ENCODE assay signal across 8 cellular contexts in genomic region chr4:55312491-55313101, GRCh38. TPM values are rescaled to one million over a fixed set of nuclear protein-coding genes. Genes with fewer than 3 reads are reported as not detected.
DNase-seq lines count a peak whose midpoint lies in the region; ATAC-seq, FAIRE-seq and TF ChIP-seq lines count a peak whose summit lies in the region.

No MANE protein-coding gene starts in this region.

- TF ChIP-seq CTCF in lower leg skin (IDR thresholded peaks at IDR 0.05), result no peak

- 90 to 98% methylated on average over 1 of the region's 1 CpG for WGBS in lower leg skin, 2 donors

- DNase-seq in AG20443 (ENCODE audit: low spot score) (peak; percentile 54), SHP77 treated with DMSO at 0.1 percent for 48 hours (lab: John Stamatoyannopoulos, UW) (peak; percentile 11), cerebellar cortex (ENCODE audit: low spot score) (peak; percentile 34), lower leg skin (ENCODE audit: low spot score in 2 of 2) (peak; percentile 52 to 85), urothelium cell line (ENCODE audit: low spot score) (peak; percentile 31)

- no peak overlapping the region for H3K4me3 ChIP-seq in lower leg skin (ENCODE audit: low read depth, poor library complexity, severe bottlenecking)

- intact Hi-C loops in lower leg skin (cut with DNase I; ENCODE audit: low total_unique reads), result no loop called here

- FAIRE-seq in urothelium cell line (lab: Jason Lieb, UNC), result no peak

- TF ChIP-seq POLR2A in lower leg skin (IDR thresholded peaks at IDR 0.05), result no peak

- ATAC-seq in GM18499 (IDR thresholded peaks at IDR 0.05; ENCODE audit: insufficient read depth, unreplicated experiment), result peak; percentile 63
- ATAC-seq in HG03342 (IDR thresholded peaks at IDR 0.05; ENCODE audit: unreplicated experiment), result peak; percentile 84
- ATAC-seq in HG03039 (IDR thresholded peaks at IDR 0.05; ENCODE audit: unreplicated experiment), result no peak

RNA-seq across cellular contexts. Expression of gene SRD5A3, which starts 33.4 kb away (rescaled TPM):
- 10 to 100 TPM in 2 of 4 donors, 1 to 10 TPM in 2; 6.9 to 21.7 (median 9.3) TPM for total RNA-seq in lower leg skin

Comparison
In these comparisons a context has a peak if more than half of its experiments do, and no peak if none do; other contexts are left out.
1. DNase-seq: peak in every context shown above with its lines; median percentile 68 in lower leg skin; 54 in AG20443; 34 in cerebellar cortex; 31 in urothelium cell line; 11 in SHP77 treated with DMSO at 0.1 percent for 48 hours.